ENCODE assay signal across 30 cellular contexts in genomic region chr15:65399001-65399706, GRCh38. TPM values are rescaled to one million over a fixed set of nuclear protein-coding genes. Genes with fewer than 3 reads are reported as not detected.
"Had no signal": no experiment of that assay in that cellular context is flagged by ENCODE, and none has a peak within 500 bp of the region (broad histone marks: within the 10 kb centered on the region; RNA-seq: fewer than 3 reads in every experiment).

No MANE protein-coding gene starts in this region.

- H3K79me2 ChIP-seq: parathyroid adenoma had no signal

- H3K9me3 Mint-ChIP-seq: effector memory CD8-positive, alpha-beta T cell; mesothelial cell of epicardium; naive B cell; natural killer cell treated with Interleukin-12 subunit alpha and Interleukin-12 subunit beta and Interleukin-15 and Interleukin-18, amount 100 ng/mL, for 72 hours; neural crest cell; stimulated activated naive B cell treated with anti-CD40 and anti-IgM and Interleukin-4, amounts not matched to agents 10 μg/mL and 1 μg/mL and 100 μg/mL, for 72 hours; stimulated activated naive CD8-positive, alpha-beta T cell treated with anti-CD3 and anti-CD28 coated beads, Interleukin-15, Interleukin-2, amounts not matched to agents 100 ng/mL and 50 ng/mL, for 24 hours had no signal

- FAIRE-seq: endometrium, keratinocyte, small intestine had no signal

- H3K27me3 ChIP-seq: gastrocnemius medialis, vagina had no signal

- H3K4me3 Mint-ChIP-seq: effector memory CD8-positive, alpha-beta T cell; mesothelial cell of epicardium; naive B cell; natural killer cell treated with Interleukin-12 subunit alpha and Interleukin-12 subunit beta and Interleukin-15 and Interleukin-18, amount 100 ng/mL, for 72 hours; neural crest cell; stimulated activated naive B cell treated with anti-CD40 and anti-IgM and Interleukin-4, amounts not matched to agents 10 μg/mL and 1 μg/mL and 100 μg/mL, for 72 hours; stimulated activated naive CD8-positive, alpha-beta T cell treated with anti-CD3 and anti-CD28 coated beads, Interleukin-15, Interleukin-2, amounts not matched to agents 100 ng/mL and 50 ng/mL, for 24 hours had no signal

- H3K9me3 ChIP-seq: gastrocnemius medialis, mucosa of descending colon, neutrophil, psoas muscle, suprapubic skin, vagina had no signal

- H3K4me3 ChIP-seq: coronary artery, gastrocnemius medialis, lung, mucosa of descending colon, psoas muscle, suprapubic skin, vagina had no signal

- H3K36me3 Mint-ChIP-seq: naive B cell; natural killer cell treated with Interleukin-12 subunit alpha and Interleukin-12 subunit beta and Interleukin-15 and Interleukin-18, amount 100 ng/mL, for 72 hours; stimulated activated naive B cell treated with anti-CD40 and anti-IgM and Interleukin-4, amounts not matched to agents 10 μg/mL and 1 μg/mL and 100 μg/mL, for 72 hours had no signal

- H2AFZ ChIP-seq: parathyroid adenoma had no signal

- H3K27ac Mint-ChIP-seq: effector memory CD8-positive, alpha-beta T cell; mesothelial cell of epicardium; naive B cell; natural killer cell treated with Interleukin-12 subunit alpha and Interleukin-12 subunit beta and Interleukin-15 and Interleukin-18, amount 100 ng/mL, for 72 hours; stimulated activated naive B cell treated with anti-CD40 and anti-IgM and Interleukin-4, amounts not matched to agents 10 μg/mL and 1 μg/mL and 100 μg/mL, for 72 hours; stimulated activated naive CD8-positive, alpha-beta T cell treated with anti-CD3 and anti-CD28 coated beads, Interleukin-15, Interleukin-2, amounts not matched to agents 100 ng/mL and 50 ng/mL, for 24 hours had no signal

- H3K9ac ChIP-seq: parathyroid adenoma had no signal

- H3K4me1 ChIP-seq: parathyroid adenoma had no signal

- DNase-seq: dermis blood vessel endothelial cell; effector memory CD8-positive, alpha-beta T cell; erythroblast; foreskin fibroblast; gastrocnemius medialis; head of caudate nucleus; mesenchymal stem cell; mucosa of descending colon; naive B cell; right cardiac atrium; small intestine; stimulated activated CD4-positive, alpha-beta T cell treated with anti-CD3 and anti-CD28 coated beads, Interleukin-15, amount 100 ng/mL, for 24 hours; stimulated activated CD4-positive, alpha-beta T cell treated with anti-CD3 and anti-CD28 coated beads, Interleukin-2, amount 100 ng/mL, for 48 hours; stimulated activated naive B cell treated with anti-CD40 and anti-IgM and Interleukin-4, amounts not matched to agents 10 μg/mL and 1 μg/mL and 100 μg/mL, for 72 hours; trophoblast cell had no signal

- H3K27ac ChIP-seq: coronary artery, neutrophil, parathyroid adenoma, suprapubic skin, vagina had no signal

- H3K36me3 ChIP-seq: neutrophil, suprapubic skin, vagina had no signal

RNA-seq across cellular contexts. Expression of gene IGDCC3, which starts 21.4 kb away (rescaled TPM):
- total RNA-seq: dermis blood vessel endothelial cell; gastrocnemius medialis; natural killer cell treated with Interleukin-12 subunit alpha and Interleukin-12 subunit beta and Interleukin-15 and Interleukin-18, amount 100 ng/mL, for 72 hours; omental fat pad; psoas muscle; suprapubic skin had no signal
- polyA plus RNA-seq: keratinocyte, liver, lung, psoas muscle had no signal

RNA-seq across cellular contexts. Expression of gene IGDCC4, which starts 23.6 kb away (rescaled TPM):
- polyA plus RNA-seq: liver had no signal
